Comparison of ENCODE assay signal across 19 cellular contexts in genomic region chr6:158160932-158161539, GRCh38. TPM values are rescaled to one million over a fixed set of nuclear protein-coding genes. Genes with fewer than 3 reads are reported as not detected.
DNase-seq lines count a peak whose midpoint lies in the region; ATAC-seq and TF ChIP-seq lines count a peak whose summit lies in the region.
"Had no signal": no experiment of that assay in that cellular context is flagged by ENCODE, and none has a peak within 500 bp of the region (broad histone marks: within the 10 kb centered on the region; RNA-seq: fewer than 3 reads in every experiment).

No MANE protein-coding gene starts in this region.

- H3K36me3 ChIP-seq in fibroblast of lung (ENCODE audit: control insufficient read depth, insufficient read depth, low read length) (no peaks in the 10 kb centered on the region), thoracic aorta (peaks cover 7% of the 10 kb centered on the region)
- H3K36me3 ChIP-seq: Peyer's patch, WERI-Rb-1 had no signal

- H3K27ac ChIP-seq in fibroblast of lung (ENCODE audit: insufficient read depth, low read length) (no peak overlapping the region), thoracic aorta (peak overlapping the region; percentile 33 to 57)
- H3K27ac ChIP-seq: gastroesophageal sphincter, Peyer's patch, WERI-Rb-1 had no signal

- H3K27me3 ChIP-seq in fibroblast of lung (ENCODE audit: control insufficient read depth, insufficient read depth, low read length) (no peaks in the 10 kb centered on the region), thoracic aorta (replicated peaks; ENCODE audit: insufficient read depth) (no peaks in the 10 kb centered on the region)
- H3K27me3 ChIP-seq: gastroesophageal sphincter, Peyer's patch had no signal

- TF ChIP-seq CTCF in fibroblast of lung (conservative IDR thresholded peaks at IDR 0.05 in 1 of 2, IDR thresholded peaks at IDR 0.05 in 1 of 2; ENCODE audit: low read depth in 1 of 2, low read length in 2 of 2): no peak
- TF ChIP-seq CTCF in thoracic aorta (IDR thresholded peaks at IDR 0.05): no peak

- no peaks in the 10 kb centered on the region for H4K20me1 ChIP-seq in fibroblast of lung (ENCODE audit: control insufficient read depth, extremely low read depth, insufficient read depth, low read length)

- DNase-seq in HT1080 (ENCODE audit: low read depth): peak; percentile 42
- peak; percentile 16 for DNase-seq in amniotic stem cell (lab: John Stamatoyannopoulos, UW)
- DNase-seq in fibroblast of lung (ENCODE audit: low read depth in 2 of 2): peak; percentile 59 to 77
- DNase-seq in thoracic aorta (ENCODE audit: low spot score): no peak
- no peak for DNase-seq in NCI-H1436 (lab: John Stamatoyannopoulos, UW)
- DNase-seq in activated effector memory CD4-positive, alpha-beta T cell treated with Interleukin-2 at 50 U/mL for 16 hours: no peak
- no peak for DNase-seq in T1000 (lab: John Stamatoyannopoulos, UW)
- DNase-seq: activated CD4-positive, alpha-beta T cell treated with anti-CD3 and anti-CD28 coated beads, Interleukin-2, amount 50 U/mL, for 4 hours; activated CD8-positive, alpha-beta memory T cell treated with anti-CD3 and anti-CD28 coated beads, Interleukin-2, amount 50 U/mL, for 48 hours; activated naive CD8-positive, alpha-beta T cell treated with anti-CD3 and anti-CD28 coated beads for 36 hours; CD4-positive, alpha-beta memory T cell; DMS153; NCI-H2107; Peyer's patch; T-helper 2 cell; WERI-Rb-1 had no signal

- no peak overlapping the region for H2AFZ ChIP-seq in fibroblast of lung (ENCODE audit: low read length)

- no peak for ATAC-seq in thoracic aorta (ENCODE audit: insufficient number of reproducible peaks, low FRiP score, low read depth)
- ATAC-seq: gastroesophageal sphincter, GM12878 had no signal

- peaks cover 10% of the 10 kb centered on the region for H3K4me1 ChIP-seq in fibroblast of lung (ENCODE audit: control insufficient read depth, extremely low read depth, insufficient read depth, low read length)
- H3K4me1 ChIP-seq in thoracic aorta (ENCODE audit: control insufficient read depth in 1 of 2, low read depth in 2 of 2): peaks cover 9 to 18% of the 10 kb centered on the region in 2 donors
- H3K4me1 ChIP-seq: Peyer's patch had no signal

- peak overlapping the region; percentile 63 for H3K4me2 ChIP-seq in fibroblast of lung (ENCODE audit: extremely low read depth, insufficient read depth, low read length)

- no peaks in the 10 kb centered on the region for H3K9me3 ChIP-seq in fibroblast of lung (ENCODE audit: control insufficient read depth, insufficient read depth, low read depth, low read length)
- H3K9me3 ChIP-seq in thoracic aorta: no peaks in the 10 kb centered on the region
- H3K9me3 ChIP-seq: gastroesophageal sphincter, mucosa of descending colon, Peyer's patch had no signal

- H3K79me2 ChIP-seq in fibroblast of lung (ENCODE audit: control insufficient read depth, insufficient read depth, low read length): peaks cover 6% of the 10 kb centered on the region

- H3K9ac ChIP-seq in fibroblast of lung (ENCODE audit: insufficient read depth, low read length): no peak overlapping the region

- H3K4me3 ChIP-seq in fibroblast of lung (replicated peaks in 1 of 4; ENCODE audit: control extremely low read depth in 1 of 4, insufficient read depth in 1 of 4, low read depth in 3 of 4, low read length in 4 of 4): no peak overlapping the region
- H3K4me3 ChIP-seq in thoracic aorta: no peak overlapping the region
- H3K4me3 ChIP-seq: gastroesophageal sphincter, GM12878, mucosa of descending colon, Peyer's patch had no signal

RNA-seq across cellular contexts. Expression of gene SERAC1, which starts 7.0 kb away (rescaled TPM):
- 3.5 and 4.3 TPM in 2 replicates for total RNA-seq in HT1080 (2014; rRNA removed; shearing (Covaris generic))
- 4.1 and 4.6 TPM in 2 replicates for polyA plus RNA-seq in HT1080 (2015; cell fraction: cytosol; rRNA removed)
- polyA plus RNA-seq in HT1080 (2015; cell fraction: nucleus; rRNA removed): 4.9 TPM in 2 replicates
- total RNA-seq in fibroblast of lung (33.6 and 37.7 TPM in 2 replicates), thoracic aorta (10 to 100 TPM; 16.5 to 21.8 TPM)
- polyA plus RNA-seq in fibroblast of lung: 16.0 and 21.3 TPM in 2 replicates
- 10.8 and 12.7 TPM in 2 replicates for polyA plus RNA-seq in fibroblast of lung (2012)
- 3.3 and 5.9 TPM in 2 replicates for polyA minus RNA-seq in fibroblast of lung (ENCODE audit: low replicate concordance)

RNA-seq across cellular contexts. Expression of gene GTF2H5, which starts 7.1 kb away (rescaled TPM):
- total RNA-seq in HT1080 (2014; rRNA removed; shearing (Covaris generic)): 6.9 and 7.6 TPM in 2 replicates
- polyA plus RNA-seq in HT1080 (2015; cell fraction: cytosol; rRNA removed): 10.7 and 12.0 TPM in 2 replicates
- polyA plus RNA-seq in HT1080 (2015; cell fraction: nucleus; rRNA removed): 4.0 and 6.2 TPM in 2 replicates
- total RNA-seq in fibroblast of lung (7.2 and 10.7 TPM in 2 replicates), thoracic aorta (1 to 10 TPM; 3.1 to 3.7 TPM)
- polyA plus RNA-seq in fibroblast of lung: 24.7 and 32.5 TPM in 2 replicates
- 43.6 and 48.5 TPM in 2 replicates for polyA plus RNA-seq in fibroblast of lung (2012)
- 1.2 and 1.9 TPM in 2 replicates for polyA minus RNA-seq in fibroblast of lung (ENCODE audit: low replicate concordance)

Comparison
In these comparisons a context has a peak if more than half of its experiments do, and no peak if none do; other contexts are left out.
1. DNase-seq: peak in HT1080 (single experiment), amniotic stem cell (single experiment) and fibroblast of lung (2 of 2); none in thoracic aorta (single experiment), NCI-H1436 (single experiment), activated effector memory CD4-positive, alpha-beta T cell treated with Interleukin-2 at 50 U/mL for 16 hours (single experiment) and T1000 (single experiment).